9 cellular contexts compared by ENCODE assay signal in the genomic region with DNA sequence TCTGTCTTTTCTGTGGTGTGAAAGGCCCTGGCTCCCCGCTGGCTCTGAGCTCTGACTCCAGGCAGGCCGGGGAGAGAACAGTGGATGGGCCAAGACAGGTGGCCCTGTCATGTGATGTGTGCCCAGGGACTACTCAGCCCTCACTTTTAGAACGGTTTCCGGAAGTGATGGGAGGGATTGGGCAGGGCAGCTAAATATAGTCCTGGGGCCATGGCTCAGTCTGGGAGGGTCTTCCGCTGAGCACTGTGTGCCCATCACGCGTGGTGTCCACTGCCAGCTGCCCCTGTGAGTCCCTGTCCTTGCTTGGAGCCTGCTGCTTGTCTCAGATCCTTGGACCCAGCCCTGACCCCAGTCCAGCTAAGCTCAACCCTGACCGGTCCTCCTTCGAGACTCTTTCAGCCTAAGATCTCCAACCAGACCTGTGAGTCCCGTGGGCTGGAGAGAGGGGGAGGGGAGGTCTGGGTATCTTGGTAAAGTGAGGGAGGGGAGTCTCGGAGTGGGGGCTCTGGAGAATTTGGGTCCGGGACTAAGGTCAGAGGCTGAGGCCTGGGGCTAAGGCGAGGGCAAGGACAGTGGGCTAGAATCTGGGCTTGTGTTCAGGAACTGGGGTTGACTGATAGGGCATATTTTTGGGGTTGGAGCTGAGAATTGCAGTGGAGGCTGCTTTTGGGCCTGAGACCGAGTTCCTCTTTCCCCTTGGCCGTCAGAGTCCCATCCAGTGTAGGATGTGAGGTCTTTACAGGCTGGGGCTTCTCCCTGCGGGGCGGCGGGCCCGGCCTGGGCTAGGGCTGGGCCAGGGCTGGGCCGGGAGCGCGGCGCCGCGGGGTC. TPM values are rescaled to one million over a fixed set of nuclear protein-coding genes. Genes with fewer than 3 reads are reported as not detected.
A peak's percentile ranks its signal among the peaks of the same experiment; 100 is the strongest.
DNase-seq lines count a peak whose midpoint lies in the region; ATAC-seq, FAIRE-seq and TF ChIP-seq lines count a peak whose summit lies in the region.
"Had no signal": no experiment of that assay in that cellular context is flagged by ENCODE, and none has a peak within 500 bp of the region (broad histone marks: within the 10 kb centered on the region; RNA-seq: fewer than 3 reads in every experiment).

A gene with protein sequence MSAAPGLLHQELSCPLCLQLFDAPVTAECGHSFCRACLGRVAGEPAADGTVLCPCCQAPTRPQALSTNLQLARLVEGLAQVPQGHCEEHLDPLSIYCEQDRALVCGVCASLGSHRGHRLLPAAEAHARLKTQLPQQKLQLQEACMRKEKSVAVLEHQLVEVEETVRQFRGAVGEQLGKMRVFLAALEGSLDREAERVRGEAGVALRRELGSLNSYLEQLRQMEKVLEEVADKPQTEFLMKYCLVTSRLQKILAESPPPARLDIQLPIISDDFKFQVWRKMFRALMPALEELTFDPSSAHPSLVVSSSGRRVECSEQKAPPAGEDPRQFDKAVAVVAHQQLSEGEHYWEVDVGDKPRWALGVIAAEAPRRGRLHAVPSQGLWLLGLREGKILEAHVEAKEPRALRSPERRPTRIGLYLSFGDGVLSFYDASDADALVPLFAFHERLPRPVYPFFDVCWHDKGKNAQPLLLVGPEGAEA (plus strand): TSS at position 243 of the 828 bp plus-strand sequence. CDS start 620 bp downstream, outside the sequence.

- H3K4me1 ChIP-seq in BLaER1 = peaks cover 52% of the 10 kb centered on the region
- no peaks in the 10 kb centered on the region for H3K4me1 ChIP-seq in endothelial cell of umbilical vein (ENCODE audit: control insufficient read depth, extremely low read depth, insufficient read depth, low read length)
- H3K4me1 ChIP-seq in neuron (ENCODE audit: insufficient read depth, low read length) = peaks cover 14% of the 10 kb centered on the region

- H3K27ac ChIP-seq in BLaER1 (peak within 1 kb of the TSS; percentile 76), endothelial cell of umbilical vein (ENCODE audit: insufficient read depth, low read depth, low read length) (no peak within 1 kb of the TSS)
- H3K27ac ChIP-seq: pancreas had no signal

- H4K20me1 ChIP-seq in BLaER1 (peaks cover 18% of the 10 kb centered on the region), endothelial cell of umbilical vein (replicated peaks; ENCODE audit: control insufficient read depth, extremely low read depth, insufficient read depth, low read length) (no peaks in the 10 kb centered on the region)

- ATAC-seq in GM21825 (IDR thresholded peaks at IDR 0.05; ENCODE audit: unreplicated experiment) (no peak), HG03280 (IDR thresholded peaks at IDR 0.05; ENCODE audit: unreplicated experiment) (no peak)

- H3K4me3 ChIP-seq in BLaER1 = peak within 1 kb of the TSS; percentile 64
- H3K4me3 ChIP-seq in endothelial cell of umbilical vein (replicated peaks in 1 of 3; ENCODE audit: insufficient read depth in 1 of 3, low read depth in 1 of 3, low read length in 3 of 3) = no peak within 1 kb of the TSS
- peak within 1 kb of the TSS; percentile 5 for H3K4me3 ChIP-seq in neuron (ENCODE audit: low read length)

- H3K27me3 ChIP-seq in BLaER1 (peaks cover 40% of the 10 kb centered on the region), endothelial cell of umbilical vein (ENCODE audit: control insufficient read depth in 2 of 2, insufficient read depth in 2 of 2, low read length in 2 of 2) (peaks cover 28 to 34% of the 10 kb centered on the region in 2 experiments), neuron (ENCODE audit: insufficient read depth, low read length) (peaks cover 56% of the 10 kb centered on the region)

- H3K36me3 ChIP-seq in BLaER1 (no peaks in the 10 kb centered on the region), endothelial cell of umbilical vein (ENCODE audit: control insufficient read depth in 2 of 2, extremely low read depth in 1 of 2, insufficient read depth in 2 of 2, low read length in 2 of 2) (no peaks in the 10 kb centered on the region), neuron (ENCODE audit: insufficient read depth, low read length) (no peaks in the 10 kb centered on the region)
- H3K36me3 ChIP-seq: pancreas had no signal

- POLR2A ChIA-PET in endothelial cell of umbilical vein (lab: Charles Lee) = no interaction called here

- no peak for TF ChIP-seq POLR2A in endothelial cell of umbilical vein (IDR thresholded peaks at IDR 0.05; ENCODE audit: low read depth, low read length)

- intact Hi-C loops in endothelial cell of umbilical vein (cut with micrococcal nuclease) = no loop called here

- dilution Hi-C loops in endothelial cell of umbilical vein (cut with MboI; ENCODE audit: extremely low pct_ligation_motif_present, low sequenced_read_pairs) = no loop called here

- CTCF ChIA-PET in endothelial cell of umbilical vein (lab: Charles Lee) = interaction anchor here (1.0 to 2.2 kb wide), 4 partner anchors 9 to 654 kb away, joined by 3 to 6 read pairs (median 4); a partner anchor contains a TSS

- H3K9ac ChIP-seq in BLaER1 (peak within 1 kb of the TSS; percentile 71), endothelial cell of umbilical vein (replicated peaks; ENCODE audit: extremely low read depth, insufficient read depth, low read length) (no peak within 1 kb of the TSS)

- no peaks in the 10 kb centered on the region for H3K9me3 ChIP-seq in BLaER1
- H3K9me3 ChIP-seq in endothelial cell of umbilical vein (replicated peaks; ENCODE audit: control insufficient read depth, insufficient read depth, low read length) = no peaks in the 10 kb centered on the region
- H3K9me3 ChIP-seq in neuron (ENCODE audit: low read length) = no peaks in the 10 kb centered on the region
- H3K9me3 ChIP-seq: pancreas had no signal

- no peaks in the 10 kb centered on the region for H3K79me2 ChIP-seq in endothelial cell of umbilical vein (ENCODE audit: control insufficient read depth, insufficient read depth, low read length)

- H2AFZ ChIP-seq in endothelial cell of umbilical vein (ENCODE audit: low read depth, low read length) = peak within 1 kb of the TSS; percentile 42
- H2AFZ ChIP-seq in neuron (ENCODE audit: low read depth, low read length) = peak within 1 kb of the TSS; percentile 52

- no peak for TF ChIP-seq CTCF in endothelial cell of umbilical vein (IDR thresholded peaks at IDR 0.05; ENCODE audit: extremely low read depth in 1 of 2, insufficient read depth in 1 of 2, low read depth in 1 of 2, low read length in 2 of 2)

- DNase-seq in NCI-H1436 (lab: John Stamatoyannopoulos, UW) (peak; percentile 66), endothelial cell of umbilical vein (ENCODE audit: low read depth, low spot score) (no peak), anterior cingulate cortex (lab: John Stamatoyannopoulos, UW) (no peak), NCI-H446 (lab: John Stamatoyannopoulos, UW) (no peak)

- FAIRE-seq in endothelial cell of umbilical vein (lab: Jason Lieb, UNC) = no peak
- FAIRE-seq: pancreas had no signal

- BruUV-seq in endothelial cell of umbilical vein (replicated peaks; lab: Mats Ljungman, UMichigan) = no TSS peak

- H3K4me2 ChIP-seq in BLaER1 = peak within 1 kb of the TSS; percentile 91
- H3K4me2 ChIP-seq in endothelial cell of umbilical vein (ENCODE audit: insufficient read depth, low read length) = peak within 1 kb of the TSS; percentile 10

- no peaks in the 10 kb centered on the region for H3K9me1 ChIP-seq in endothelial cell of umbilical vein (replicated peaks; ENCODE audit: control insufficient read depth, extremely low read depth, insufficient read depth, low read length)

TF ChIP-seq in endothelial cell of umbilical vein, 7 proteins besides CTCF, POLR2A, EP300 and RAD21:
- TF ChIP-seq GATA2 (IDR thresholded peaks at IDR 0.05; ENCODE audit: insufficient read depth, insufficient read length, low read depth, low read length) (no peak), MYC (IDR thresholded peaks at IDR 0.05; ENCODE audit: low read depth, low read length) (no peak), FOS (IDR thresholded peaks at IDR 0.05; ENCODE audit: borderline replicate concordance, insufficient read depth, low read length) (no peak), POLR2AphosphoS5 (IDR thresholded peaks at IDR 0.05; ENCODE audit: insufficient read depth, low read depth, low read length) (no peak), EZH2 (IDR thresholded peaks at IDR 0.05; ENCODE audit: borderline replicate concordance, low read depth, low read length, severe bottlenecking) (no peak), JUN (IDR thresholded peaks at IDR 0.05; ENCODE audit: borderline replicate concordance, insufficient read depth, insufficient read length, low read depth) (no peak)
- TF ChIP-seq, protein P1, sequence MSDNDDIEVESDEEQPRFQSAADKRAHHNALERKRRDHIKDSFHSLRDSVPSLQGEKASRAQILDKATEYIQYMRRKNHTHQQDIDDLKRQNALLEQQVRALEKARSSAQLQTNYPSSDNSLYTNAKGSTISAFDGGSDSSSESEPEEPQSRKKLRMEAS (IDR thresholded peaks at IDR 0.05; ENCODE audit: insufficient read depth, insufficient read length) = no peak

RNA-seq across cellular contexts. Expression of the gene that starts here (rescaled TPM):
- total RNA-seq in endothelial cell of umbilical vein = not detected in 2 replicates
- not detected in 2 replicates for polyA plus RNA-seq in endothelial cell of umbilical vein
- not detected in 2 replicates for polyA plus RNA-seq in endothelial cell of umbilical vein (2011; cell fraction: cytosol; rRNA removed)
- not detected in 2 replicates for polyA plus RNA-seq in endothelial cell of umbilical vein (2011; cell fraction: nucleus; rRNA removed)
- not detected in 2 replicates for polyA plus RNA-seq in endothelial cell of umbilical vein (2012)
- not detected in 2 replicates for polyA minus RNA-seq in endothelial cell of umbilical vein
- polyA minus RNA-seq in endothelial cell of umbilical vein (2011; cell fraction: cytosol; rRNA and poly(A)+ RNA removed) = 0.10 TPM
- not detected in 2 replicates for polyA minus RNA-seq in endothelial cell of umbilical vein (2011; cell fraction: nucleus; rRNA and poly(A)+ RNA removed)

Comparison
In these comparisons a context has a peak if more than half of its experiments do, and no peak if none do; other contexts are left out.
1. H3K4me3 ChIP-seq: peak in BLaER1 (single experiment) and neuron (single experiment); none in endothelial cell of umbilical vein (0 of 3).